In genomic region chr6:158816329-158816728, GRCh38 we compare ENCODE assay signal across 8 cellular contexts. TPM values are rescaled to one million over a fixed set of nuclear protein-coding genes. Genes with fewer than 3 reads are reported as not detected.
DNase-seq lines count a peak whose midpoint lies in the region; ATAC-seq, FAIRE-seq and TF ChIP-seq lines count a peak whose summit lies in the region.

No MANE protein-coding gene starts in this region.

- no peak for TF ChIP-seq EP300 in esophagus muscularis mucosa (IDR thresholded peaks at IDR 0.05)

- peak overlapping the region; percentile 83 for H3K4me2 ChIP-seq in skeletal muscle satellite cell (ENCODE audit: low read length)

- H3K4me1 ChIP-seq in Peyer's patch = peaks cover 0 to 47% (median 20%) of the 10 kb centered on the region in 4 donors
- H3K4me1 ChIP-seq in esophagus muscularis mucosa = peaks cover 51 to 72% (median 67%) of the 10 kb centered on the region in 4 donors
- peaks cover 42% of the 10 kb centered on the region for H3K4me1 ChIP-seq in skeletal muscle satellite cell (ENCODE audit: control insufficient read depth, insufficient read depth, low read length)

- H3K4me3 ChIP-seq in Peyer's patch = peak overlapping the region; percentile 75 to 96 (median 86)
- H3K4me3 ChIP-seq in esophagus muscularis mucosa = peak overlapping the region; percentile 69 to 95 (median 94)
- peak overlapping the region; percentile 82 for H3K4me3 ChIP-seq in skeletal muscle satellite cell (ENCODE audit: low read length)

- FAIRE-seq in GM12892 (lab: Jason Lieb, UNC) = no peak

- no peak for ATAC-seq in GM19452 (IDR thresholded peaks at IDR 0.05; ENCODE audit: unreplicated experiment)

- TF ChIP-seq CTCF in Peyer's patch (IDR thresholded peaks at IDR 0.05) (no peak), esophagus muscularis mucosa (IDR thresholded peaks at IDR 0.05) (no peak)

- TF ChIP-seq POLR2A in Peyer's patch (IDR thresholded peaks at IDR 0.05) = peak; percentile 30 to 49
- TF ChIP-seq POLR2A in esophagus muscularis mucosa (IDR thresholded peaks at IDR 0.05; ENCODE audit: low read depth) = no peak
- no peak for TF ChIP-seq POLR2A in GM12892 (IDR thresholded peaks at IDR 0.05; ENCODE audit: low read depth, low read length)

- no peaks in the 10 kb centered on the region for H3K27me3 ChIP-seq in Peyer's patch
- H3K27me3 ChIP-seq in esophagus muscularis mucosa = no peaks in the 10 kb centered on the region
- no peaks in the 10 kb centered on the region for H3K27me3 ChIP-seq in skeletal muscle satellite cell (ENCODE audit: control insufficient read depth, insufficient read depth, low read length)

- peaks cover 0 to 28% (median 0%) of the 10 kb centered on the region in 3 donors for H3K36me3 ChIP-seq in Peyer's patch
- peaks cover 0 to 8% (median 2%) of the 10 kb centered on the region in 4 donors for H3K36me3 ChIP-seq in esophagus muscularis mucosa
- H3K36me3 ChIP-seq in skeletal muscle satellite cell (ENCODE audit: insufficient read depth, low read length) = peaks cover 20% of the 10 kb centered on the region

- H3K9ac ChIP-seq in skeletal muscle satellite cell (ENCODE audit: low read depth, low read length) = peak overlapping the region; percentile 83

- DNase-seq in activated CD8-positive, alpha-beta memory T cell treated with anti-CD3 and anti-CD28 coated beads, Interleukin-2, amount 50 U/mL, for 48 hours = peak; percentile 51
- DNase-seq in activated CD8-positive, alpha-beta memory T cell treated with anti-CD3 and anti-CD28 coated beads, Interleukin-2, amount 50 U/mL, for 4 hours = no peak
- DNase-seq in Peyer's patch (peak in 1 of 3 donors; percentile 33), esophagus muscularis mucosa (ENCODE audit: extremely low spot score) (no peak), GM12892 (ENCODE audit: insufficient read length) (no peak), cortex of kidney (lab: John Stamatoyannopoulos, UW) (no peak)

- WGBS in esophagus muscularis mucosa = 71% methylated on average over 5 of the region's 5 CpGs

- H3K27ac ChIP-seq in Peyer's patch (peak overlapping the region; percentile 99 to 100 (median 99)), esophagus muscularis mucosa (replicated peaks in 1 of 4) (peak overlapping the region; percentile 33 to 100 (median 98))

- intact Hi-C loops in esophagus muscularis mucosa (cut with DNase I) = loop anchor here (2.0 kb wide), 1 partner anchor 110 kb away; no protein-coding TSS in a partner anchor

- H3K9me3 ChIP-seq in Peyer's patch = no peaks in the 10 kb centered on the region
- H3K9me3 ChIP-seq in esophagus muscularis mucosa = no peaks in the 10 kb centered on the region
- no peaks in the 10 kb centered on the region for H3K9me3 ChIP-seq in skeletal muscle satellite cell (replicated peaks; ENCODE audit: low read length)

RNA-seq across cellular contexts. Expression of gene EZR, which starts 2.8 kb away (rescaled TPM):
- 100 to 1,000 TPM; 201 to 515 (median 470) TPM for total RNA-seq in Peyer's patch
- 100 to 1,000 TPM; 205 to 226 (median 212) TPM for total RNA-seq in esophagus muscularis mucosa
- total RNA-seq in skeletal muscle satellite cell (2012; rRNA removed) = 21.0 and 25.6 TPM in 2 replicates
- 137 TPM for polyA plus RNA-seq in GM12892 (2012; ENCODE audit: missing spikeins)

Comparison
In these comparisons a context has a peak if more than half of its experiments do, and no peak if none do; other contexts are left out.
1. POLR2A ChIP-seq: peak in Peyer's patch (2 of 2); none in esophagus muscularis mucosa (single experiment) and GM12892 (single experiment).
2. Peak in every context shown above with its lines, with median percentiles within 50 percentile points of each other: H3K4me3 ChIP-seq.